In genomic region chr13:48563611-48564010, GRCh38 we compare ENCODE assay signal across 18 cellular contexts.
"Had no signal": no experiment of that assay in that cellular context is flagged by ENCODE, and none has a peak within 500 bp of the region (broad histone marks: within the 10 kb centered on the region; RNA-seq: fewer than 3 reads in every experiment).

No MANE protein-coding gene starts in this region.

- H3K36me3 ChIP-seq: left lung, tibial nerve, vagina had no signal

- FAIRE-seq: kidney had no signal

- ATAC-seq: activated CD4-positive, CD25-positive, alpha-beta regulatory T cell treated with anti-CD3 and anti-CD28 coated beads, Interleukin-2, amount 50 U/mL, for 24 hours; left lung; naive thymus-derived CD8-positive, alpha-beta T cell had no signal

- H3K9me3 Mint-ChIP-seq: naive thymus-derived CD8-positive, alpha-beta T cell had no signal

- H3K9me3 ChIP-seq: left lung, tibial nerve, vagina had no signal

- H3K4me2 ChIP-seq: hepatocyte had no signal

- H3K36me3 Mint-ChIP-seq: naive thymus-derived CD8-positive, alpha-beta T cell had no signal

- DNase-seq: activated gamma-delta T cell; activated naive CD8-positive, alpha-beta T cell treated with anti-CD3 and anti-CD28 coated beads, Interleukin-2, amount 10 ng/mL, durations not matched to agents 7 days and 5 days; activated T-cell treated with anti-CD3 and anti-CD28 coated beads, Interleukin-2, amount 50 U/mL, for 48 hours; aorta; dorsolateral prefrontal cortex; endodermal cell; kidney; left lung; mesenchymal stem cell; naive thymus-derived CD8-positive, alpha-beta T cell; nucleus accumbens; stimulated activated CD4-positive, alpha-beta T cell treated with anti-CD3 and anti-CD28 coated beads, Interleukin-15, amount 100 ng/mL, for 24 hours; stimulated activated CD4-positive, alpha-beta T cell treated with anti-CD3 and anti-CD28 coated beads, Interleukin-4, amount 100 ng/mL, for 24 hours; stimulated activated naive CD4-positive, alpha-beta T cell had no signal

- H3K4me3 ChIP-seq: dorsolateral prefrontal cortex, hepatocyte, left lung, tibial nerve, vagina had no signal

- H3K4me3 Mint-ChIP-seq: endodermal cell had no signal

- H3K27ac Mint-ChIP-seq: activated naive CD8-positive, alpha-beta T cell treated with anti-CD3 and anti-CD28 coated beads, Interleukin-2, amount 10 ng/mL, durations not matched to agents 7 days and 5 days; endodermal cell had no signal

- H3K27ac ChIP-seq: hepatocyte, vagina had no signal

- H3K79me2 ChIP-seq: hepatocyte had no signal

- H3K27me3 ChIP-seq: dorsolateral prefrontal cortex, hepatocyte, left lung, tibial nerve, vagina had no signal

- H2AFZ ChIP-seq: hepatocyte had no signal
